ENCODE assay signal across 11 cellular contexts in genomic region chr6:579339-579738, GRCh38.
DNase-seq lines count a peak whose midpoint lies in the region; ATAC-seq, FAIRE-seq and TF ChIP-seq lines count a peak whose summit lies in the region.
"Had no signal": no experiment of that assay in that cellular context is flagged by ENCODE, and none has a peak within 500 bp of the region (broad histone marks: within the 10 kb centered on the region; RNA-seq: fewer than 3 reads in every experiment).

No MANE protein-coding gene starts in this region.

- H3K36me3 Mint-ChIP-seq in activated T-cell treated with anti-CD3 and anti-CD28 coated beads, Interleukin-2, amount 50 U/mL, for 72 hours (ENCODE audit: insufficient read depth in 2 of 2) = peaks cover 5 to 20% of the 10 kb centered on the region in 2 donors

- no peaks in the 10 kb centered on the region for H3K4me1 ChIP-seq in fibroblast of lung (ENCODE audit: control insufficient read depth, extremely low read depth, insufficient read depth, low read length)

- no peak overlapping the region for H3K4me2 ChIP-seq in fibroblast of lung (ENCODE audit: extremely low read depth, insufficient read depth, low read length)

- H3K27ac ChIP-seq in fibroblast of lung (ENCODE audit: insufficient read depth, low read length) = no peak overlapping the region
- H3K27ac ChIP-seq: sigmoid colon had no signal

- TF ChIP-seq CTCF in fibroblast of lung (conservative IDR thresholded peaks at IDR 0.05 in 1 of 2, IDR thresholded peaks at IDR 0.05 in 1 of 2; ENCODE audit: low read depth in 1 of 2, low read length in 2 of 2) = peak; percentile 42 to 60

- no peaks in the 10 kb centered on the region for H4K20me1 ChIP-seq in fibroblast of lung (ENCODE audit: control insufficient read depth, extremely low read depth, insufficient read depth, low read length)

- no peak overlapping the region for H3K4me3 ChIP-seq in fibroblast of lung (replicated peaks in 1 of 4; ENCODE audit: control extremely low read depth in 1 of 4, insufficient read depth in 1 of 4, low read depth in 3 of 4, low read length in 4 of 4)
- H3K4me3 ChIP-seq: sigmoid colon had no signal

- H3K9me3 Mint-ChIP-seq in activated T-cell treated with anti-CD3 and anti-CD28 coated beads, Interleukin-2, amount 50 U/mL, for 72 hours = peaks cover 5% of the 10 kb centered on the region in 2 donors

- H3K27me3 ChIP-seq in fibroblast of lung (ENCODE audit: control insufficient read depth, insufficient read depth, low read length) = no peaks in the 10 kb centered on the region
- H3K27me3 ChIP-seq: sigmoid colon had no signal

- H3K4me1 Mint-ChIP-seq in activated T-cell treated with anti-CD3 and anti-CD28 coated beads, Interleukin-2, amount 50 U/mL, for 72 hours (ENCODE audit: low read depth) = peaks cover 28% of the 10 kb centered on the region

- H3K79me2 ChIP-seq in fibroblast of lung (ENCODE audit: control insufficient read depth, insufficient read depth, low read length) = no peaks in the 10 kb centered on the region

- no peak overlapping the region for H3K27ac Mint-ChIP-seq in activated T-cell treated with anti-CD3 and anti-CD28 coated beads, Interleukin-2, amount 50 U/mL, for 72 hours

- FAIRE-seq in GM19239 (lab: Jason Lieb, UNC) = peak; percentile 48
- FAIRE-seq: endothelial cell of umbilical vein had no signal

- no peak overlapping the region for H3K4me3 Mint-ChIP-seq in activated T-cell treated with anti-CD3 and anti-CD28 coated beads, Interleukin-2, amount 50 U/mL, for 72 hours

- no peak overlapping the region for H2AFZ ChIP-seq in fibroblast of lung (ENCODE audit: low read length)

- ATAC-seq in activated T-cell treated with anti-CD3 and anti-CD28 coated beads, Interleukin-2, amount 50 U/mL, for 72 hours (replicated peaks in 1 of 2) = no peak
- no peak for ATAC-seq in GM19467 (IDR thresholded peaks at IDR 0.05; ENCODE audit: unreplicated experiment)
- ATAC-seq in HG03039 (IDR thresholded peaks at IDR 0.05; ENCODE audit: unreplicated experiment) = no peak

- peak; percentile 44 for DNase-seq in AG08396 (ENCODE audit: low spot score)
- no peak for DNase-seq in GM19239 (ENCODE audit: insufficient read length, low spot score)
- peak; percentile 48 for DNase-seq in OCI-M1 (lab: John Stamatoyannopoulos, UW)
- DNase-seq in fibroblast of lung (ENCODE audit: low read depth in 2 of 2) = peak in 1 of 2 donors; percentile 55
- no peak for DNase-seq in activated T-cell treated with anti-CD3 and anti-CD28 coated beads, Interleukin-2, amount 50 U/mL, for 72 hours
- no peak for DNase-seq in activated CD4-positive, alpha-beta T cell treated with anti-CD3 and anti-CD28 coated beads, Interleukin-2, amount 50 U/mL, for 1 hour
- DNase-seq: NCI-H2029 treated with DMSO at 0.1 percent for 48 hours, sigmoid colon had no signal

- H3K9ac ChIP-seq in fibroblast of lung (ENCODE audit: insufficient read depth, low read length) = no peak overlapping the region

- no peaks in the 10 kb centered on the region for H3K27me3 Mint-ChIP-seq in activated T-cell treated with anti-CD3 and anti-CD28 coated beads, Interleukin-2, amount 50 U/mL, for 72 hours (ENCODE audit: low read depth)

- no peaks in the 10 kb centered on the region for H3K36me3 ChIP-seq in fibroblast of lung (ENCODE audit: control insufficient read depth, insufficient read depth, low read length)

- no peaks in the 10 kb centered on the region for H3K9me3 ChIP-seq in fibroblast of lung (ENCODE audit: control insufficient read depth, insufficient read depth, low read depth, low read length)
- H3K9me3 ChIP-seq: sigmoid colon had no signal

Comparison
In these comparisons a context has a peak if more than half of its experiments do, and no peak if none do; other contexts are left out.
1. DNase-seq: peak in AG08396 (single experiment) and OCI-M1 (single experiment); none in GM19239 (single experiment), activated T-cell treated with anti-CD3 and anti-CD28 coated beads, Interleukin-2, amount 50 U/mL, for 72 hours (0 of 2) and activated CD4-positive, alpha-beta T cell treated with anti-CD3 and anti-CD28 coated beads, Interleukin-2, amount 50 U/mL, for 1 hour (single experiment).